8 cellular contexts compared by ENCODE assay signal in genomic region chr22:44623771-44624510, GRCh38.
DNase-seq lines count a peak whose midpoint lies in the region; ATAC-seq and TF ChIP-seq lines count a peak whose summit lies in the region.

No MANE protein-coding gene starts in this region.

- DNase-seq in CD8-positive, alpha-beta memory T cell, result no peak
- peak; percentile 63 for DNase-seq in HEK293T (ENCODE audit: extremely low spot score)
- DNase-seq in left colon, result peak in 1 of 2 donors; percentile 28
- DNase-seq in transverse colon, result no peak
- DNase-seq in DMS114 treated with DMSO at 0.1 percent for 48 hours (lab: John Stamatoyannopoulos, UW; ENCODE audit: unreplicated experiment), result no peak

- WGBS in transverse colon (ENCODE audit: low coverage in 1 of 2), 2 donors, result 33 to 57% methylated on average over 1 to 18 of the region's 24 CpGs

- no peak overlapping the region for H3K4me3 Mint-ChIP-seq in CD8-positive, alpha-beta memory T cell

- H3K9me3 ChIP-seq in CD8-positive, alpha-beta memory T cell (ENCODE audit: low read length), result no peaks in the 10 kb centered on the region
- no peaks in the 10 kb centered on the region for H3K9me3 ChIP-seq in transverse colon

- peak; percentile 57 for ATAC-seq in left colon
- no peak for ATAC-seq in HG03108 (IDR thresholded peaks at IDR 0.05; ENCODE audit: unreplicated experiment)
- no peak for ATAC-seq in GM21515 (IDR thresholded peaks at IDR 0.05; ENCODE audit: unreplicated experiment)

- peaks cover 11 to 19% (median 13%) of the 10 kb centered on the region in 3 donors for H3K4me1 Mint-ChIP-seq in CD8-positive, alpha-beta memory T cell

- in situ Hi-C loops in transverse colon (cut with MboI; ENCODE audit: low pct_ligation_motif_present in 1 of 4, low pct_unique_long_range_greater_than_20kb in 1 of 4, low sequenced_read_pairs in 3 of 4), result loop anchor here (10.0 kb wide), 2 partner anchors 539 to 629 kb away; no protein-coding TSS in a partner anchor

- H3K9me3 Mint-ChIP-seq in CD8-positive, alpha-beta memory T cell, result no peaks in the 10 kb centered on the region

- POLR2A ChIA-PET in CD8-positive, alpha-beta memory T cell (lab: Charles Lee), result no interaction called here
- POLR2A ChIA-PET in HEK293T (lab: Yijun Ruan, JAX), result no interaction called here

- intact Hi-C loops in left colon (cut with DNase I, micrococcal nuclease), result loop anchor here (10.0 kb wide), 2 partner anchors 539 to 629 kb away; no protein-coding TSS in a partner anchor
- intact Hi-C loops in transverse colon (cut with DNase I; ENCODE audit: low total_unique reads), result no loop called here

- peaks cover 19% of the 10 kb centered on the region for H3K4me1 ChIP-seq in CD8-positive, alpha-beta memory T cell (ENCODE audit: insufficient read depth, low read length)
- peaks cover 0 to 9% (median 2%) of the 10 kb centered on the region in 4 donors for H3K4me1 ChIP-seq in transverse colon

- TF ChIP-seq CTCF in VCaP (conservative IDR thresholded peaks at IDR 0.05) (peak; percentile 20; the same call in 1 of the 2 replicates), transverse colon (IDR thresholded peaks at IDR 0.05) (peak in 1 of 5 experiments; percentile 21)

- no peak overlapping the region for H3K27ac ChIP-seq in CD8-positive, alpha-beta memory T cell (ENCODE audit: low read depth, low read length)
- no peak overlapping the region for H3K27ac ChIP-seq in VCaP
- H3K27ac ChIP-seq in transverse colon, result no peak overlapping the region

- no peaks in the 10 kb centered on the region for H3K27me3 ChIP-seq in CD8-positive, alpha-beta memory T cell (ENCODE audit: insufficient read depth, low read length, poor library complexity, severe bottlenecking)
- peaks cover 15% of the 10 kb centered on the region for H3K27me3 ChIP-seq in transverse colon

- H3K36me3 Mint-ChIP-seq in CD8-positive, alpha-beta memory T cell, result no peaks in the 10 kb centered on the region

- CTCF ChIA-PET in CD8-positive, alpha-beta memory T cell (lab: Charles Lee), result interaction anchor here (2.0 to 8.3 kb wide), 5 partner anchors 40 to 634 kb away, joined by 5 to 105 read pairs (median 7); no protein-coding TSS in a partner anchor
- CTCF ChIA-PET in HEK293T (lab: Yijun Ruan, JAX), result interaction anchor here (0.6 to 1.2 kb wide), 5 partner anchors 54 to 741 kb away, joined by 3 to 5 read pairs (median 3); no protein-coding TSS in a partner anchor

- H3K27ac Mint-ChIP-seq in CD8-positive, alpha-beta memory T cell, result peak overlapping the region in 6 of 8 donors; percentile 21 to 92 (median 72)

- H3K4me3 ChIP-seq in CD8-positive, alpha-beta memory T cell (ENCODE audit: low read length), result no peak overlapping the region
- no peak overlapping the region for H3K4me3 ChIP-seq in transverse colon

- no peak for TF ChIP-seq EP300 in transverse colon (IDR thresholded peaks at IDR 0.05; ENCODE audit: low read depth)

- H3K27me3 Mint-ChIP-seq in CD8-positive, alpha-beta memory T cell, result peaks cover 0 to 2% of the 10 kb centered on the region in 2 donors

- H3K36me3 ChIP-seq in CD8-positive, alpha-beta memory T cell (ENCODE audit: insufficient read depth, low read length), result no peaks in the 10 kb centered on the region
- no peaks in the 10 kb centered on the region for H3K36me3 ChIP-seq in transverse colon

- no peak for TF ChIP-seq POLR2A in transverse colon (IDR thresholded peaks at IDR 0.05)

TF ChIP-seq in HEK293T, 16 proteins besides CTCF, POLR2A, EP300 and RAD21:
- no peak for TF ChIP-seq FOXM1 (IDR thresholded peaks at IDR 0.05; ENCODE audit: borderline replicate concordance)
- TF ChIP-seq PKNOX1 (IDR thresholded peaks at IDR 0.05), result peak; percentile 58
